ENCODE assay signal across 33 cellular contexts in genomic region chr1:154820646-154821045, GRCh38. TPM values are rescaled to one million over a fixed set of nuclear protein-coding genes. Genes with fewer than 3 reads are reported as not detected.
"Had no signal": no experiment of that assay in that cellular context is flagged by ENCODE, and none has a peak within 500 bp of the region (broad histone marks: within the 10 kb centered on the region; RNA-seq: fewer than 3 reads in every experiment).

No MANE protein-coding gene starts in this region.

- H3K4me1 ChIP-seq: ascending aorta, thyroid gland, upper lobe of left lung had no signal

- H3K4me3 Mint-ChIP-seq: activated CD4-positive, alpha-beta memory T cell treated with anti-CD3 and anti-CD28 coated beads, Interleukin-2, amount 10 ng/mL, durations not matched to agents 7 days and 5 days; activated CD4-positive, alpha-beta T cell treated with anti-CD3 and anti-CD28 coated beads, Interleukin-2, amount 10 ng/mL, durations not matched to agents 7 days and 5 days; activated CD8-positive, alpha-beta memory T cell treated with anti-CD3 and anti-CD28 coated beads, Interleukin-2, amount 10 ng/mL, durations not matched to agents 7 days and 5 days; activated naive CD8-positive, alpha-beta T cell; activated T-cell treated with anti-CD3 and anti-CD28 coated beads, Interleukin-2, amount 50 U/mL, for 72 hours; brain; nephron progenitor cell; stimulated activated memory B cell treated with anti-CD40 and anti-IgM and Interleukin-4, amounts not matched to agents 10 μg/mL and 1 μg/mL and 100 μg/mL, for 72 hours; WTC11 had no signal

- DNase-seq: activated CD4-positive, alpha-beta memory T cell treated with anti-CD3 and anti-CD28 coated beads, Interleukin-2, amount 10 ng/mL, durations not matched to agents 7 days and 5 days; activated CD4-positive, alpha-beta T cell treated with anti-CD3 and anti-CD28 coated beads for 1 hour; activated CD4-positive, alpha-beta T cell treated with anti-CD3 and anti-CD28 coated beads, Interleukin-2, amount 10 ng/mL, durations not matched to agents 7 days and 5 days; activated CD8-positive, alpha-beta memory T cell treated with anti-CD3 and anti-CD28 coated beads, Interleukin-2, amount 10 ng/mL, durations not matched to agents 7 days and 5 days; activated naive CD4-positive, alpha-beta T cell treated with Interleukin-2 at 50 U/mL for 16 hours; activated T-cell treated with anti-CD3 and anti-CD28 coated beads, Interleukin-2, amount 50 U/mL, for 72 hours; caudate nucleus; cortex of kidney; head of caudate nucleus; hypothalamus; kidney; left colon; lower lobe of right lung; nephron progenitor cell; retina; stimulated activated CD4-positive, alpha-beta T cell treated with anti-CD3 and anti-CD28 coated beads, Interleukin-1b, Interleukin-23, amount 100 ng/mL, for 48 hours; stimulated activated CD4-positive, alpha-beta T cell treated with anti-CD3 and anti-CD28 coated beads, Interleukin-4, amount 100 ng/mL, for 4 hours; stimulated activated CD8-positive, alpha-beta memory T cell treated with anti-CD3 and anti-CD28 coated beads, Interleukin-4, amount 100 ng/mL, for 48 hours; stomach; T-helper 2 cell; thyroid gland; upper lobe of left lung had no signal

- H3K4me1 Mint-ChIP-seq: activated CD4-positive, alpha-beta memory T cell treated with anti-CD3 and anti-CD28 coated beads, Interleukin-2, amount 10 ng/mL, durations not matched to agents 7 days and 5 days; activated CD4-positive, alpha-beta T cell treated with anti-CD3 and anti-CD28 coated beads, Interleukin-2, amount 10 ng/mL, durations not matched to agents 7 days and 5 days had no signal

- H3K27ac ChIP-seq: ascending aorta, lower lobe of right lung, ovary, stomach, thyroid gland, upper lobe of left lung had no signal

- H3K4me3 ChIP-seq: ascending aorta, lower lobe of right lung, ovary, smooth muscle cell, stomach, thyroid gland, upper lobe of left lung had no signal

- H3K27me3 ChIP-seq: ascending aorta, ovary, stomach, thyroid gland, upper lobe of left lung had no signal

- H3K9me3 Mint-ChIP-seq: activated CD4-positive, alpha-beta memory T cell treated with anti-CD3 and anti-CD28 coated beads, Interleukin-2, amount 10 ng/mL, durations not matched to agents 7 days and 5 days; activated CD4-positive, alpha-beta T cell treated with anti-CD3 and anti-CD28 coated beads, Interleukin-2, amount 10 ng/mL, durations not matched to agents 7 days and 5 days; activated T-cell treated with anti-CD3 and anti-CD28 coated beads, Interleukin-2, amount 50 U/mL, for 72 hours; brain; immature natural killer cell; nephron progenitor cell; stimulated activated memory B cell treated with anti-CD40 and anti-IgM and Interleukin-4, amounts not matched to agents 10 μg/mL and 1 μg/mL and 100 μg/mL, for 72 hours; WTC11 had no signal

- H3K36me3 Mint-ChIP-seq: activated CD8-positive, alpha-beta memory T cell treated with anti-CD3 and anti-CD28 coated beads, Interleukin-2, amount 10 ng/mL, durations not matched to agents 7 days and 5 days; activated naive CD8-positive, alpha-beta T cell; immature natural killer cell; stimulated activated memory B cell treated with anti-CD40 and anti-IgM and Interleukin-4, amounts not matched to agents 10 μg/mL and 1 μg/mL and 100 μg/mL, for 72 hours; WTC11 had no signal

- ATAC-seq: WTC11 had no signal

- H3K27ac Mint-ChIP-seq: activated CD4-positive, alpha-beta memory T cell treated with anti-CD3 and anti-CD28 coated beads, Interleukin-2, amount 10 ng/mL, durations not matched to agents 7 days and 5 days; activated CD4-positive, alpha-beta T cell treated with anti-CD3 and anti-CD28 coated beads, Interleukin-2, amount 10 ng/mL, durations not matched to agents 7 days and 5 days; activated CD8-positive, alpha-beta memory T cell treated with anti-CD3 and anti-CD28 coated beads, Interleukin-2, amount 10 ng/mL, durations not matched to agents 7 days and 5 days; activated naive CD8-positive, alpha-beta T cell; activated T-cell treated with anti-CD3 and anti-CD28 coated beads, Interleukin-2, amount 50 U/mL, for 72 hours; brain; nephron progenitor cell; progenitor cell of endocrine pancreas; stimulated activated memory B cell treated with anti-CD40 and anti-IgM and Interleukin-4, amounts not matched to agents 10 μg/mL and 1 μg/mL and 100 μg/mL, for 72 hours; WTC11 had no signal

- H3K9me3 ChIP-seq: ascending aorta, lower lobe of right lung, ovary, stomach, thyroid gland, upper lobe of left lung had no signal

- H3K4me2 ChIP-seq: smooth muscle cell had no signal

- H3K27me3 Mint-ChIP-seq: activated naive CD8-positive, alpha-beta T cell; stimulated activated memory B cell treated with anti-CD40 and anti-IgM and Interleukin-4, amounts not matched to agents 10 μg/mL and 1 μg/mL and 100 μg/mL, for 72 hours had no signal

- H3K36me3 ChIP-seq: ascending aorta, lower lobe of right lung, ovary, stomach, thyroid gland, upper lobe of left lung had no signal

RNA-seq across cellular contexts. Expression of gene KCNN3, which starts 49.4 kb away (rescaled TPM):
- total RNA-seq: fibroblast of lung, fibroblast of villous mesenchyme had no signal
- polyA plus RNA-seq: fibroblast of lung, immature natural killer cell had no signal
